In genomic region chr20:25036331-25036936, GRCh38 we compare ENCODE assay signal across 9 cellular contexts. TPM values are rescaled to one million over a fixed set of nuclear protein-coding genes. Genes with fewer than 3 reads are reported as not detected.
DNase-seq lines count a peak whose midpoint lies in the region; ATAC-seq and TF ChIP-seq lines count a peak whose summit lies in the region.
"Had no signal": no experiment of that assay in that cellular context is flagged by ENCODE, and none has a peak within 500 bp of the region (broad histone marks: within the 10 kb centered on the region; RNA-seq: fewer than 3 reads in every experiment).

No MANE protein-coding gene starts in this region.

- no peaks in the 10 kb centered on the region for H3K27me3 Mint-ChIP-seq in naive thymus-derived CD8-positive, alpha-beta T cell

- peak; percentile 46 for DNase-seq in A673 (ENCODE audit: low spot score)
- peak in 1 of 10 donors; percentile 27 for DNase-seq in naive thymus-derived CD8-positive, alpha-beta T cell
- no peak for DNase-seq in mammary epithelial cell
- no peak for DNase-seq in GM13977 (ENCODE audit: low spot score)
- DNase-seq: COR-L47 had no signal

- dilution Hi-C loops in mammary epithelial cell (cut with HindIII; ENCODE audit: low sequenced_read_pairs), result no loop called here

- peaks cover 29 to 66% (median 60%) of the 10 kb centered on the region in 4 donors for H3K4me1 Mint-ChIP-seq in naive thymus-derived CD8-positive, alpha-beta T cell

- H3K9me3 ChIP-seq in A673 (ENCODE audit: low read depth, low read length, poor library complexity, severe bottlenecking), result no peaks in the 10 kb centered on the region
- H3K9me3 ChIP-seq in mammary epithelial cell (replicated peaks; ENCODE audit: insufficient read depth, low read length), result no peaks in the 10 kb centered on the region

- WGBS in mammary epithelial cell (ENCODE audit: low coverage, missing lambda C conversion rate), result 96% methylated on average over 7 of the region's 7 CpGs

- H3K4me3 ChIP-seq in A673 (ENCODE audit: low read depth, low read length, poor library complexity, severe bottlenecking), result peak overlapping the region; percentile 16
- no peak overlapping the region for H3K4me3 ChIP-seq in mammary epithelial cell (replicated peaks in 1 of 3; ENCODE audit: insufficient read depth in 1 of 3, low read depth in 2 of 3, low read length in 3 of 3)

- no peaks in the 10 kb centered on the region for H4K20me1 ChIP-seq in mammary epithelial cell (ENCODE audit: insufficient read depth, low read length)

- no peaks in the 10 kb centered on the region for H3K9me3 Mint-ChIP-seq in naive thymus-derived CD8-positive, alpha-beta T cell

- H3K36me3 ChIP-seq in A673 (ENCODE audit: insufficient read depth, low read length, poor library complexity, severe bottlenecking), result no peaks in the 10 kb centered on the region
- H3K36me3 ChIP-seq in mammary epithelial cell (ENCODE audit: insufficient read depth, low read length), result no peaks in the 10 kb centered on the region

- peak overlapping the region; percentile 86 to 96 (median 93) for H3K27ac Mint-ChIP-seq in naive thymus-derived CD8-positive, alpha-beta T cell

- H3K27ac ChIP-seq in A673 (ENCODE audit: low read depth, low read length, poor library complexity, severe bottlenecking) (peak overlapping the region; percentile 3), angular gyrus (ENCODE audit: low read depth, low read length) (peak overlapping the region; percentile 64), mammary epithelial cell (ENCODE audit: insufficient read depth, low read depth, low read length) (no peak overlapping the region)

- H3K27me3 ChIP-seq in A673 (replicated peaks; ENCODE audit: insufficient read depth, low read depth, low read length, poor library complexity), result no peaks in the 10 kb centered on the region
- H3K27me3 ChIP-seq in mammary epithelial cell (ENCODE audit: insufficient read depth, low read length), result no peaks in the 10 kb centered on the region

- no peak for TF ChIP-seq CTCF in A673 (conservative IDR thresholded peaks at IDR 0.05; ENCODE audit: low read depth, low read length)
- no peak for TF ChIP-seq CTCF in mammary epithelial cell (conservative IDR thresholded peaks at IDR 0.05 in 1 of 2, IDR thresholded peaks at IDR 0.05 in 1 of 2; ENCODE audit: extremely low read depth in 1 of 2, insufficient read depth in 1 of 2, low read depth in 1 of 2, low read length in 2 of 2)
- TF ChIP-seq CTCF in GM13977 (IDR thresholded peaks at IDR 0.05; ENCODE audit: extremely low read depth, insufficient read depth, missing control alignments), result no peak

- intact Hi-C loops in A673 (cut with micrococcal nuclease; ENCODE audit: unreplicated experiment) (no loop called here), mammary epithelial cell (cut with micrococcal nuclease) (no loop called here)

- ATAC-seq in GM21619 (IDR thresholded peaks at IDR 0.05; ENCODE audit: unreplicated experiment), result peak; percentile 19
- ATAC-seq in naive thymus-derived CD8-positive, alpha-beta T cell, result no peak
- no peak for ATAC-seq in GM21381 (IDR thresholded peaks at IDR 0.05; ENCODE audit: unreplicated experiment)
- no peak for ATAC-seq in GM21367 (IDR thresholded peaks at IDR 0.05; ENCODE audit: unreplicated experiment)

- no peak overlapping the region for H3K4me2 ChIP-seq in mammary epithelial cell (ENCODE audit: insufficient read depth, low read depth, low read length)

- H3K4me1 ChIP-seq in A673 (ENCODE audit: insufficient read depth, low read length, poor library complexity, severe bottlenecking), result peaks cover 51% of the 10 kb centered on the region
- H3K4me1 ChIP-seq in mammary epithelial cell (ENCODE audit: insufficient read depth, low read length), result peaks cover 30% of the 10 kb centered on the region

- in situ Hi-C loops in mammary epithelial cell (cut with MboI; ENCODE audit: low sequenced_read_pairs in 2 of 2) (no loop called here), GM13977 (cut with MboI; ENCODE audit: low pct_unique_long_range_greater_than_20kb, low sequenced_read_pairs, unreplicated experiment) (no loop called here)

- CTCF ChIA-PET in A673 (lab: Charles Lee) (no interaction called here), mammary epithelial cell (lab: Charles Lee; ENCODE audit: low non-redundant PET) (no interaction called here)

- BruUV-seq in A673 (replicated peaks; lab: Mats Ljungman, UMichigan) (no TSS peak), mammary epithelial cell (replicated peaks; lab: Mats Ljungman, UMichigan) (no TSS peak)

- H3K36me3 Mint-ChIP-seq in naive thymus-derived CD8-positive, alpha-beta T cell, result peaks cover 0 to 10% (median 3%) of the 10 kb centered on the region in 3 donors

- POLR2A ChIA-PET in A673 (lab: Charles Lee; ENCODE audit: low non-redundant PET), result no interaction called here
- POLR2A ChIA-PET in naive thymus-derived CD8-positive, alpha-beta T cell (lab: Charles Lee), result interaction anchor here (0.6 to 2.8 kb wide), 7 partner anchors 9 to 648 kb away, joined by 3 to 23 read pairs (median 4); partner anchors contain the start of gene ACSS1

- no peak overlapping the region for H2AFZ ChIP-seq in mammary epithelial cell (ENCODE audit: low read depth, low read length)

- no peaks in the 10 kb centered on the region for H3K79me2 ChIP-seq in mammary epithelial cell (ENCODE audit: insufficient read depth, low read length)

- peak overlapping the region; percentile 40 to 80 (median 68) for H3K4me3 Mint-ChIP-seq in naive thymus-derived CD8-positive, alpha-beta T cell

- no peak overlapping the region for H3K9ac ChIP-seq in mammary epithelial cell (ENCODE audit: insufficient read depth, low read length)

RNA-seq across cellular contexts. Expression of gene ACSS1, which starts 21.5 kb away (rescaled TPM):
- total RNA-seq in A673 (2021) (3.9 and 4.9 TPM in 2 replicates), mammary epithelial cell (1 to 10 TPM; 1.2 to 3.5 TPM)
- total RNA-seq in naive thymus-derived CD8-positive, alpha-beta T cell, result 10 to 100 TPM; 56.7 to 57.8 TPM
- polyA plus RNA-seq in naive thymus-derived CD8-positive, alpha-beta T cell, result 10 to 100 TPM; 45.2 to 48.2 (median 46.7) TPM
- polyA plus RNA-seq in mammary epithelial cell, result 2.2 TPM
- polyA minus RNA-seq in mammary epithelial cell, result 3.2 TPM

RNA-seq across cellular contexts. Expression of gene APMAP, which starts 43.9 kb away (rescaled TPM):
- 67.9 and 70.3 TPM in 2 replicates for total RNA-seq in A673 (2021)
- total RNA-seq in naive thymus-derived CD8-positive, alpha-beta T cell, result 10 to 100 TPM; 46.0 to 46.2 TPM
- 100 to 1,000 TPM in 1 of 3 donors, 10 to 100 TPM in 2; 74.5 to 234 (median 81.7) TPM for polyA plus RNA-seq in naive thymus-derived CD8-positive, alpha-beta T cell
- total RNA-seq in mammary epithelial cell, result 100 to 1,000 TPM in 1 of 2 donors, 10 to 100 TPM in 1; 74.6 to 104 TPM
- polyA plus RNA-seq in mammary epithelial cell, result 66.1 TPM
- 30.9 TPM for polyA minus RNA-seq in mammary epithelial cell

RNA-seq across cellular contexts. Expression of gene VSX1, which starts 45.5 kb away (rescaled TPM):
- total RNA-seq in A673 (2021) (not detected in 2 replicates), mammary epithelial cell (not detected)
- not detected for total RNA-seq in naive thymus-derived CD8-positive, alpha-beta T cell
- not detected for polyA plus RNA-seq in naive thymus-derived CD8-positive, alpha-beta T cell
- polyA plus RNA-seq in mammary epithelial cell, result not detected
- not detected for polyA minus RNA-seq in mammary epithelial cell
